8 cellular contexts compared by ENCODE assay signal in the genomic region with DNA sequence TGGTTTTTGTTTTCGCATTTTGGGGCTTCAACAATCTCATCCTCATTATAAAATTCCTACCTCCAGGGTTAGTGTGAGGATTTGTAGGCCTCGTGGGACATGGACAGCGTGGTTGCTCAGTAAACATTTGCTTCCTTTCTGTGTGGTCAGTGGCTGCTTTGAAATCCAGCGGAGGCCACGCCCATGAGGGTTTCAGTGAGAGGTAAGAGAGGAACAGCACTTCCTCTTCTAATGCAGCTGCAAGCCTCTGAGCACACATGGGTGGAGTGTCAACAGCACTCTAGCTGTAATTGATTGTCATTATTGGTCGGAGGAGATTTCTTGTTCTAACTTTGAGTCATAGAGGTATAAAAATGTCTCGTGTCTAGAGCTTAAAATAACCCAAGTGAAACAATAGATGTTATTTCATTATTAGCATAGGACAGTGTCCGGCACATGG. TPM values are rescaled to one million over a fixed set of nuclear protein-coding genes. Genes with fewer than 3 reads are reported as not detected.
DNase-seq lines count a peak whose midpoint lies in the region; ATAC-seq and TF ChIP-seq lines count a peak whose summit lies in the region.

No MANE protein-coding gene starts in this region.

- H3K27me3 ChIP-seq in upper lobe of right lung: no peaks in the 10 kb centered on the region

- intact Hi-C loops in upper lobe of right lung (cut with DNase I): loop anchor here (5.0 to 10.0 kb wide), 2 partner anchors 176 to 254 kb away; no protein-coding TSS in a partner anchor

- ATAC-seq in GM18520 (IDR thresholded peaks at IDR 0.05; ENCODE audit: unreplicated experiment) (peak; percentile 99), HG02885 (IDR thresholded peaks at IDR 0.05; ENCODE audit: poor library complexity, unreplicated experiment) (peak; percentile 99), WTC11 (peak; percentile 50), upper lobe of right lung (peak; percentile 94)

- peaks cover 4% of the 10 kb centered on the region; the same call in 1 of the 2 replicates for H3K9me3 Mint-ChIP-seq in WTC11

- no peak overlapping the region for H3K4me3 ChIP-seq in AG10803 (ENCODE audit: low read length)
- no peak overlapping the region for H3K4me3 ChIP-seq in upper lobe of right lung

- no peaks in the 10 kb centered on the region for H3K9me3 ChIP-seq in upper lobe of right lung

- H3K27me3 Mint-ChIP-seq in WTC11 (ENCODE audit: low read depth): no peaks in the 10 kb centered on the region

- H3K36me3 Mint-ChIP-seq in WTC11: no peaks in the 10 kb centered on the region

- no peak for TF ChIP-seq CTCF in AG10803 (conservative IDR thresholded peaks at IDR 0.05; ENCODE audit: low read length)
- no peak for TF ChIP-seq CTCF in WTC11 (IDR thresholded peaks at IDR 0.05)
- no peak for TF ChIP-seq CTCF in upper lobe of right lung (IDR thresholded peaks at IDR 0.05)

- no peaks in the 10 kb centered on the region for H3K36me3 ChIP-seq in upper lobe of right lung

- H3K4me3 Mint-ChIP-seq in WTC11: no peak overlapping the region

- peak; percentile 52 for DNase-seq in AG10803 (ENCODE audit: low read depth)
- peak; percentile 75 to 93 (median 81) for DNase-seq in NCI-H1417 (lab: John Stamatoyannopoulos, UW)
- DNase-seq in WTC11 (ENCODE audit: low spot score): peak; percentile 50
- peak; percentile 41 for DNase-seq in iPS-NIHi7 (ENCODE audit: extremely low spot score)
- peak; percentile 73 for DNase-seq in upper lobe of right lung
- no peak for DNase-seq in NCI-H446 (lab: John Stamatoyannopoulos, UW)

- H3K4me1 ChIP-seq in upper lobe of right lung: no peaks in the 10 kb centered on the region

- H3K27ac Mint-ChIP-seq in WTC11: peak overlapping the region; percentile 16

- H3K27ac ChIP-seq in upper lobe of right lung: no peak overlapping the region

- peaks cover 59% of the 10 kb centered on the region for H3K4me1 Mint-ChIP-seq in WTC11

- CTCF ChIA-PET in WTC11 (lab: Charles Lee): interaction anchor here (0.7 to 1.3 kb wide), 5 partner anchors 45 to 147 kb away, joined by 3 to 7 read pairs (median 4); no protein-coding TSS in a partner anchor

- POLR2A ChIA-PET in WTC11 (lab: Charles Lee): interaction anchor here (0.5 kb wide), 1 partner anchor 24 kb away, joined by 4 read pairs; no protein-coding TSS in a partner anchor

TF ChIP-seq in WTC11, 78 proteins besides CTCF, POLR2A, EP300 and RAD21 (continues in another document):
- TF ChIP-seq, protein P1, sequence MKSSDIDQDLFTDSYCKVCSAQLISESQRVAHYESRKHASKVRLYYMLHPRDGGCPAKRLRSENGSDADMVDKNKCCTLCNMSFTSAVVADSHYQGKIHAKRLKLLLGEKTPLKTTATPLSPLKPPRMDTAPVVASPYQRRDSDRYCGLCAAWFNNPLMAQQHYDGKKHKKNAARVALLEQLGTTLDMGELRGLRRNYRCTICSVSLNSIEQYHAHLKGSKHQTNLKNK (CRISPR knock-in tag; IDR thresholded peaks at IDR 0.05): no peak
- no peak for TF ChIP-seq MXD4 (CRISPR knock-in tag; IDR thresholded peaks at IDR 0.05; ENCODE audit: borderline replicate concordance)
- TF ChIP-seq, protein P2, sequence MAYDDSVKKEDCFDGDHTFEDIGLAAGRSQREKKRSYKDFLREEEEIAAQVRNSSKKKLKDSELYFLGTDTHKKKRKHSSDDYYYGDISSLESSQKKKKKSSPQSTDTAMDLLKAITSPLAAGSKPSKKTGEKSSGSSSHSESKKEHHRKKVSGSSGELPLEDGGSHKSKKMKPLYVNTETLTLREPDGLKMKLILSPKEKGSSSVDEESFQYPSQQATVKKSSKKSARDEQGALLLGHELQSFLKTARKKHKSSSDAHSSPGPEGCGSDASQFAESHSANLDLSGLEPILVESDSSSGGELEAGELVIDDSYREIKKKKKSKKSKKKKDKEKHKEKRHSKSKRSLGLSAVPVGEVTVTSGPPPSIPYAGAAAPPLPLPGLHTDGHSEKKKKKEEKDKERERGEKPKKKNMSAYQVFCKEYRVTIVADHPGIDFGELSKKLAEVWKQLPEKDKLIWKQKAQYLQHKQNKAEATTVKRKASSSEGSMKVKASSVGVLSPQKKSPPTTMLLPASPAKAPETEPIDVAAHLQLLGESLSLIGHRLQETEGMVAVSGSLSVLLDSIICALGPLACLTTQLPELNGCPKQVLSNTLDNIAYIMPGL (CRISPR knock-in tag; IDR thresholded peaks at IDR 0.05): no peak
- TF ChIP-seq, protein P3, sequence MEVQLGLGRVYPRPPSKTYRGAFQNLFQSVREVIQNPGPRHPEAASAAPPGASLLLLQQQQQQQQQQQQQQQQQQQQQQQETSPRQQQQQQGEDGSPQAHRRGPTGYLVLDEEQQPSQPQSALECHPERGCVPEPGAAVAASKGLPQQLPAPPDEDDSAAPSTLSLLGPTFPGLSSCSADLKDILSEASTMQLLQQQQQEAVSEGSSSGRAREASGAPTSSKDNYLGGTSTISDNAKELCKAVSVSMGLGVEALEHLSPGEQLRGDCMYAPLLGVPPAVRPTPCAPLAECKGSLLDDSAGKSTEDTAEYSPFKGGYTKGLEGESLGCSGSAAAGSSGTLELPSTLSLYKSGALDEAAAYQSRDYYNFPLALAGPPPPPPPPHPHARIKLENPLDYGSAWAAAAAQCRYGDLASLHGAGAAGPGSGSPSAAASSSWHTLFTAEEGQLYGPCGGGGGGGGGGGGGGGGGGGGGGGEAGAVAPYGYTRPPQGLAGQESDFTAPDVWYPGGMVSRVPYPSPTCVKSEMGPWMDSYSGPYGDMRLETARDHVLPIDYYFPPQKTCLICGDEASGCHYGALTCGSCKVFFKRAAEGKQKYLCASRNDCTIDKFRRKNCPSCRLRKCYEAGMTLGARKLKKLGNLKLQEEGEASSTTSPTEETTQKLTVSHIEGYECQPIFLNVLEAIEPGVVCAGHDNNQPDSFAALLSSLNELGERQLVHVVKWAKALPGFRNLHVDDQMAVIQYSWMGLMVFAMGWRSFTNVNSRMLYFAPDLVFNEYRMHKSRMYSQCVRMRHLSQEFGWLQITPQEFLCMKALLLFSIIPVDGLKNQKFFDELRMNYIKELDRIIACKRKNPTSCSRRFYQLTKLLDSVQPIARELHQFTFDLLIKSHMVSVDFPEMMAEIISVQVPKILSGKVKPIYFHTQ (CRISPR knock-in tag; IDR thresholded peaks at IDR 0.05): no peak
- TF ChIP-seq, protein P4, sequence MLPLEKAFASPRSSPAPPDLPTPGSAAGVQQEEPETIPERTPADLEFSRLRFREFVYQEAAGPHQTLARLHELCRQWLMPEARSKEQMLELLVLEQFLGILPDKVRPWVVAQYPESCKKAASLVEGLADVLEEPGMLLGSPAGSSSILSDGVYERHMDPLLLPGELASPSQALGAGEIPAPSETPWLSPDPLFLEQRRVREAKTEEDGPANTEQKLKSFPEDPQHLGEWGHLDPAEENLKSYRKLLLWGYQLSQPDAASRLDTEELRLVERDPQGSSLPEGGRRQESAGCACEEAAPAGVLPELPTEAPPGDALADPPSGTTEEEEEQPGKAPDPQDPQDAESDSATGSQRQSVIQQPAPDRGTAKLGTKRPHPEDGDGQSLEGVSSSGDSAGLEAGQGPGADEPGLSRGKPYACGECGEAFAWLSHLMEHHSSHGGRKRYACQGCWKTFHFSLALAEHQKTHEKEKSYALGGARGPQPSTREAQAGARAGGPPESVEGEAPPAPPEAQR (CRISPR knock-in tag; IDR thresholded peaks at IDR 0.05): no peak
- TF ChIP-seq JUN (CRISPR knock-in tag; IDR thresholded peaks at IDR 0.05): no peak
- no peak for TF ChIP-seq TEAD4 (CRISPR knock-in tag; IDR thresholded peaks at IDR 0.05)
- TF ChIP-seq FOXP1 (CRISPR knock-in tag; IDR thresholded peaks at IDR 0.05; ENCODE audit: borderline replicate concordance): no peak
- TF ChIP-seq, protein P5, sequence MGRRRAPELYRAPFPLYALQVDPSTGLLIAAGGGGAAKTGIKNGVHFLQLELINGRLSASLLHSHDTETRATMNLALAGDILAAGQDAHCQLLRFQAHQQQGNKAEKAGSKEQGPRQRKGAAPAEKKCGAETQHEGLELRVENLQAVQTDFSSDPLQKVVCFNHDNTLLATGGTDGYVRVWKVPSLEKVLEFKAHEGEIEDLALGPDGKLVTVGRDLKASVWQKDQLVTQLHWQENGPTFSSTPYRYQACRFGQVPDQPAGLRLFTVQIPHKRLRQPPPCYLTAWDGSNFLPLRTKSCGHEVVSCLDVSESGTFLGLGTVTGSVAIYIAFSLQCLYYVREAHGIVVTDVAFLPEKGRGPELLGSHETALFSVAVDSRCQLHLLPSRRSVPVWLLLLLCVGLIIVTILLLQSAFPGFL (CRISPR knock-in tag; IDR thresholded peaks at IDR 0.05; ENCODE audit: borderline replicate concordance): no peak
- TF ChIP-seq, protein P6, sequence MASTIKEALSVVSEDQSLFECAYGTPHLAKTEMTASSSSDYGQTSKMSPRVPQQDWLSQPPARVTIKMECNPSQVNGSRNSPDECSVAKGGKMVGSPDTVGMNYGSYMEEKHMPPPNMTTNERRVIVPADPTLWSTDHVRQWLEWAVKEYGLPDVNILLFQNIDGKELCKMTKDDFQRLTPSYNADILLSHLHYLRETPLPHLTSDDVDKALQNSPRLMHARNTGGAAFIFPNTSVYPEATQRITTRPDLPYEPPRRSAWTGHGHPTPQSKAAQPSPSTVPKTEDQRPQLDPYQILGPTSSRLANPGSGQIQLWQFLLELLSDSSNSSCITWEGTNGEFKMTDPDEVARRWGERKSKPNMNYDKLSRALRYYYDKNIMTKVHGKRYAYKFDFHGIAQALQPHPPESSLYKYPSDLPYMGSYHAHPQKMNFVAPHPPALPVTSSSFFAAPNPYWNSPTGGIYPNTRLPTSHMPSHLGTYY (CRISPR knock-in tag; IDR thresholded peaks at IDR 0.05): no peak
- TF ChIP-seq ETV6 (CRISPR knock-in tag; IDR thresholded peaks at IDR 0.05): no peak
- TF ChIP-seq NFATC4 (CRISPR knock-in tag; IDR thresholded peaks at IDR 0.05): no peak
- no peak for TF ChIP-seq SP1 (CRISPR knock-in tag; conservative IDR thresholded peaks at IDR 0.05)
- TF ChIP-seq NR3C1 (CRISPR knock-in tag; conservative IDR thresholded peaks at IDR 0.05; ENCODE audit: low read depth): no peak

RNA-seq across cellular contexts. Expression of a gene that starts 6.0 kb away (rescaled TPM):
- total RNA-seq in WTC11 (2021) (30.0 to 32.5 TPM (median 31.7 TPM) in 3 replicates), upper lobe of right lung (19.8 TPM)

Comparison
In these comparisons a context has a peak if more than half of its experiments do, and no peak if none do; other contexts are left out.
1. DNase-seq: peak in AG10803 (single experiment), NCI-H1417 (3 of 3), WTC11 (single experiment), iPS-NIHi7 (single experiment) and upper lobe of right lung (single experiment); none in NCI-H446 (0 of 2).
2. Peak in every context shown above with its lines, with median percentiles within 50 percentile points of each other: ATAC-seq.